16 cellular contexts compared by ENCODE assay signal in the genomic region with DNA sequence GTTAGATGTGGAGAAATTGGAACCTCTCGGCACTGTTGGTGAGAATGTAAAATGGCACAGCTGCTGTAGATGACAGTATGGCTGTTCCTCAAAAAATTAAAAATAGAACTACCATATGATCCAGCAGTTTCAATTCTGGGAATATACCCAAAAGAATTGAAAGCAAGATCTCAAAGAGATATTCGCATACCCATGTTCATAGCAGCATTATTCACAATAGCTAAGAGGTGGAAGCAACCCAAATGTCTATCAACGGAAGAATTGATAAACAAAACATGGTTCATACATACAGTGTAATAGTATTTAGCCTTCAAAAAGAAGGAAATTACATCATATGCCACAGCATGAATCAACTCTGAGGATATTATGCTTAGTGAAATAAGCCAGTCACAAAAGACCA.
DNase-seq lines count a peak whose midpoint lies in the region; ATAC-seq and TF ChIP-seq lines count a peak whose summit lies in the region.
"Had no signal": no experiment of that assay in that cellular context is flagged by ENCODE, and none has a peak within 500 bp of the region (broad histone marks: within the 10 kb centered on the region; RNA-seq: fewer than 3 reads in every experiment).

No MANE protein-coding gene starts in this region.

- no peak overlapping the region for H3K4me3 ChIP-seq in cardiac fibroblast (replicated peaks in 1 of 2; ENCODE audit: low read depth in 2 of 2, low read length in 2 of 2)
- no peak overlapping the region for H3K4me3 ChIP-seq in fibroblast of the aortic adventitia (ENCODE audit: low read depth, low read length)
- H3K4me3 ChIP-seq: BLaER1, GM12878, HAP-1 had no signal

- no peak for TF ChIP-seq CTCF in cardiac fibroblast (IDR thresholded peaks at IDR 0.05; ENCODE audit: low read depth, low read length)
- TF ChIP-seq CTCF in fibroblast of the aortic adventitia (IDR thresholded peaks at IDR 0.05; ENCODE audit: insufficient read depth, low read length), result no peak

- ATAC-seq in HG02763 (IDR thresholded peaks at IDR 0.05; ENCODE audit: unreplicated experiment), result no peak
- ATAC-seq: CD8-positive, alpha-beta T cell; GM12878 had no signal

- DNase-seq in cardiac fibroblast (ENCODE audit: low read depth in 2 of 2), result peak; percentile 7 to 72
- peak; percentile 51 for DNase-seq in fibroblast of the aortic adventitia (ENCODE audit: low read depth)
- DNase-seq in superior temporal gyrus (ENCODE audit: extremely low spot score), result peak; percentile 24
- no peak for DNase-seq in GF-D8 (lab: John Stamatoyannopoulos, UW)
- DNase-seq in activated T-cell treated with anti-CD3 and anti-CD28 coated beads, Interleukin-2, amount 50 U/mL, for 48 hours, result no peak
- DNase-seq: Caco-2; CD4-positive, CD25-positive, alpha-beta regulatory T cell; CD8-positive, alpha-beta T cell; DMS153; DND-41; GOT3; HFFc6 had no signal

Comparison
In these comparisons a context has a peak if more than half of its experiments do, and no peak if none do; other contexts are left out.
1. DNase-seq: peak in cardiac fibroblast (2 of 2), fibroblast of the aortic adventitia (single experiment) and superior temporal gyrus (single experiment); none in GF-D8 (single experiment) and activated T-cell treated with anti-CD3 and anti-CD28 coated beads, Interleukin-2, amount 50 U/mL, for 48 hours (0 of 2).